In the genomic region with DNA sequence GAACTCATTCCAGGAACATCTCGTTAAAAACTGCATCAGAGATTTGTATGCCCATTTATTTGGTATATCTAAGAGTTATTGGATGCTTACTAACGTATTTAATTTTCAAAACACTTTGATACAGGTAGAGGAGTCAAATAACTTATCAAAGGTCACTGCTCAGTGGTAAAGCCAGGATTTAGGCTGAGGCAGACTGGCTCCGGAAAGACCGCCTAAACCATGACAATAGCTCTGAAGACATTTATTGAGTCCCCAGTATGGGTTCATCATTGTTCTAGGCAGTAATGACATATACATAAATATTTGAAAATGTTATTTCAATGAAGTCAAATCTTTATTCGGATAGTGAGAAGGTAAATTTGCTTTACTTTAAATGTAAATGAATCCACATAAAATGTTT, we compare ENCODE assay signal across 14 cellular contexts. TPM values are rescaled to one million over a fixed set of nuclear protein-coding genes. Genes with fewer than 3 reads are reported as not detected.
DNase-seq lines count a peak whose midpoint lies in the region; ATAC-seq and TF ChIP-seq lines count a peak whose summit lies in the region.
"Had no signal": no experiment of that assay in that cellular context is flagged by ENCODE, and none has a peak within 500 bp of the region (broad histone marks: within the 10 kb centered on the region; RNA-seq: fewer than 3 reads in every experiment).

No MANE protein-coding gene starts in this region.

- peak overlapping the region; percentile 90 for H3K4me3 Mint-ChIP-seq in activated CD8-positive, alpha-beta memory T cell treated with anti-CD3 and anti-CD28 coated beads, Interleukin-2, amount 10 ng/mL, durations not matched to agents 7 days and 5 days
- peak overlapping the region; percentile 98 to 99 for H3K4me3 Mint-ChIP-seq in effector memory CD8-positive, alpha-beta T cell

- WGBS in esophagus squamous epithelium, 2 donors = 93 to 96% methylated on average over 5 of the region's 5 CpGs

- peaks cover 50% of the 10 kb centered on the region for H3K4me1 ChIP-seq in OCI-LY7 (ENCODE audit: insufficient read depth, low read length, poor library complexity, severe bottlenecking)
- H3K4me1 ChIP-seq in neutrophil (ENCODE audit: control insufficient read depth in 1 of 2, insufficient read depth in 1 of 2, low read depth in 1 of 2, low read length in 1 of 2) = peaks cover 58 to 65% of the 10 kb centered on the region in 2 experiments
- H3K4me1 ChIP-seq in esophagus squamous epithelium = peaks cover 4 to 65% (median 10%) of the 10 kb centered on the region in 3 donors
- H3K4me1 ChIP-seq: uterus had no signal

- H4K20me1 ChIP-seq in OCI-LY7 (ENCODE audit: insufficient read depth, low read length) = peaks cover 8% of the 10 kb centered on the region

- peaks cover 15% of the 10 kb centered on the region for H3K36me3 ChIP-seq in OCI-LY7 (ENCODE audit: insufficient read depth, low read length)
- no peaks in the 10 kb centered on the region for H3K36me3 ChIP-seq in neutrophil
- peaks cover 0 to under 1% (median 0%) of the 10 kb centered on the region in 3 donors for H3K36me3 ChIP-seq in esophagus squamous epithelium
- H3K36me3 ChIP-seq: uterus had no signal

- no peak for ATAC-seq in activated CD8-positive, alpha-beta memory T cell treated with anti-CD3 and anti-CD28 coated beads, Interleukin-2, amount 10 ng/mL, durations not matched to agents 7 days and 5 days
- no peak for ATAC-seq in effector memory CD8-positive, alpha-beta T cell (replicated peaks)
- ATAC-seq: psoas muscle had no signal

- H3K27ac Mint-ChIP-seq in activated CD8-positive, alpha-beta memory T cell treated with anti-CD3 and anti-CD28 coated beads, Interleukin-2, amount 10 ng/mL, durations not matched to agents 7 days and 5 days = peak overlapping the region; percentile 99
- H3K27ac Mint-ChIP-seq in effector memory CD8-positive, alpha-beta T cell = peak overlapping the region in 1 of 2 donors; percentile 97

- peak overlapping the region; percentile 90 for H3K4me2 ChIP-seq in OCI-LY7 (ENCODE audit: low read length)

- TF ChIP-seq POLR2A in esophagus squamous epithelium (IDR thresholded peaks at IDR 0.05) = no peak

- peaks cover 39% of the 10 kb centered on the region for H3K4me1 Mint-ChIP-seq in activated CD8-positive, alpha-beta memory T cell treated with anti-CD3 and anti-CD28 coated beads, Interleukin-2, amount 10 ng/mL, durations not matched to agents 7 days and 5 days
- H3K4me1 Mint-ChIP-seq in effector memory CD8-positive, alpha-beta T cell (ENCODE audit: low read depth in 2 of 2) = peaks cover 50 to 59% of the 10 kb centered on the region in 2 donors

- peaks cover 44% of the 10 kb centered on the region for H3K27me3 ChIP-seq in neutrophil
- H3K27me3 ChIP-seq in esophagus squamous epithelium = no peaks in the 10 kb centered on the region
- H3K27me3 ChIP-seq: uterus had no signal

- no peaks in the 10 kb centered on the region for H3K27me3 Mint-ChIP-seq in activated CD8-positive, alpha-beta memory T cell treated with anti-CD3 and anti-CD28 coated beads, Interleukin-2, amount 10 ng/mL, durations not matched to agents 7 days and 5 days
- H3K27me3 Mint-ChIP-seq in effector memory CD8-positive, alpha-beta T cell = no peaks in the 10 kb centered on the region

- H3K9me2 ChIP-seq in OCI-LY7 (ENCODE audit: insufficient read depth, low read length) = no peaks in the 10 kb centered on the region

- H3K27ac ChIP-seq in OCI-LY7 (ENCODE audit: low read depth, low read length, poor library complexity, severe bottlenecking) (peak overlapping the region; percentile 81), neutrophil (peak overlapping the region; percentile 79), esophagus squamous epithelium (no peak overlapping the region)
- H3K27ac ChIP-seq: HL-60 had no signal

- peaks cover 31% of the 10 kb centered on the region; the same call in 1 of the 2 replicates for H3K79me2 ChIP-seq in OCI-LY7 (ENCODE audit: insufficient read depth, low read depth, low read length)

- no peak for TF ChIP-seq CTCF in OCI-LY7 (conservative IDR thresholded peaks at IDR 0.05; ENCODE audit: low read length)
- TF ChIP-seq CTCF in neutrophil (IDR thresholded peaks at IDR 0.05) = no peak
- no peak for TF ChIP-seq CTCF in esophagus squamous epithelium (IDR thresholded peaks at IDR 0.05)

- no peaks in the 10 kb centered on the region for H3K9me3 Mint-ChIP-seq in activated CD8-positive, alpha-beta memory T cell treated with anti-CD3 and anti-CD28 coated beads, Interleukin-2, amount 10 ng/mL, durations not matched to agents 7 days and 5 days (ENCODE audit: low read depth)
- H3K9me3 Mint-ChIP-seq in effector memory CD8-positive, alpha-beta T cell = no peaks in the 10 kb centered on the region

- intact Hi-C loops in OCI-LY7 (cut with micrococcal nuclease; ENCODE audit: unreplicated experiment) = loop anchor here (5.0 to 10.0 kb wide), 7 partner anchors 109 to 1112 kb away; partner anchors contain the start of gene STRAP
- intact Hi-C loops in esophagus squamous epithelium (cut with DNase I) = no loop called here

- no TSS peak for BruUV-seq in OCI-LY7 (replicated peaks; lab: Mats Ljungman, UMichigan)

- H3K9me3 ChIP-seq in OCI-LY7 (ENCODE audit: low read length) (no peaks in the 10 kb centered on the region), neutrophil (no peaks in the 10 kb centered on the region), esophagus squamous epithelium (no peaks in the 10 kb centered on the region)
- H3K9me3 ChIP-seq: psoas muscle, uterus had no signal

- H2AFZ ChIP-seq in OCI-LY7 (ENCODE audit: low read length) = no peak overlapping the region; the same call in 1 of the 2 replicates

- DNase-seq in activated CD8-positive, alpha-beta memory T cell treated with anti-CD3 and anti-CD28 coated beads, Interleukin-2, amount 10 ng/mL, durations not matched to agents 7 days and 5 days = no peak
- DNase-seq in activated CD8-positive, alpha-beta memory T cell treated with anti-CD3 and anti-CD28 coated beads, Interleukin-2, amount 50 U/mL, for 48 hours = no peak
- DNase-seq in OCI-LY7 (ENCODE audit: low spot score) (no peak), epidermal melanocyte (ENCODE audit: insufficient read length, low spot score) (no peak), esophagus squamous epithelium (lab: John Stamatoyannopoulos, UW) (no peak)
- no peak for DNase-seq in effector memory CD8-positive, alpha-beta T cell
- DNase-seq in effector CD8-positive, alpha-beta T cell (lab: John Stamatoyannopoulos, UW) = no peak
- DNase-seq: mesendoderm; NK-92 treated with Interleukin-12 subunit alpha and Interleukin-12 subunit beta, amount 100 ng/mL, for 24 hours had no signal

- POLR2A ChIA-PET in OCI-LY7 (lab: Charles Lee) = interaction anchor here (0.5 to 9.5 kb wide), 14 partner anchors 9 to 798 kb away, joined by 3 to 162 read pairs (median 3); partner anchors contain the start of genes ARHGDIB, C12orf60 and WBP11

- CTCF ChIA-PET in activated CD8-positive, alpha-beta memory T cell treated with anti-CD3 and anti-CD28 coated beads, Interleukin-2, amount 10 ng/mL, durations not matched to agents 7 days and 5 days (lab: Charles Lee) = interaction anchor here (0.9 to 7.7 kb wide), 7 partner anchors 9 to 448 kb away, joined by 3 to 81 read pairs (median 5); partner anchors contain the start of genes ATF7IP, C12orf60, RERG and WBP11
- CTCF ChIA-PET in OCI-LY7 (lab: Charles Lee; ENCODE audit: unreplicated experiment) = interaction anchor here (0.6 to 0.9 kb wide), 2 partner anchors 29 to 212 kb away, joined by 3 read pairs; no protein-coding TSS in a partner anchor

- H3K4me3 ChIP-seq in OCI-LY7 (ENCODE audit: low read depth, low read length, poor library complexity, severe bottlenecking) (peak overlapping the region; percentile 84), neutrophil (ENCODE audit: low read depth in 1 of 2, low read length in 1 of 2) (no peak overlapping the region), esophagus squamous epithelium (no peak overlapping the region)

- peaks cover 22% of the 10 kb centered on the region for H3K36me3 Mint-ChIP-seq in activated CD8-positive, alpha-beta memory T cell treated with anti-CD3 and anti-CD28 coated beads, Interleukin-2, amount 10 ng/mL, durations not matched to agents 7 days and 5 days
- peaks cover 63% of the 10 kb centered on the region for H3K36me3 Mint-ChIP-seq in effector memory CD8-positive, alpha-beta T cell (ENCODE audit: insufficient read depth)

RNA-seq across cellular contexts. Expression of gene WBP11, which starts 30.3 kb away (rescaled TPM):
- total RNA-seq in activated CD8-positive, alpha-beta memory T cell treated with anti-CD3 and anti-CD28 coated beads, Interleukin-2, amount 10 ng/mL, durations not matched to agents 7 days and 5 days = 100 to 1,000 TPM; 102 to 116 TPM
- 16.5 and 22.8 TPM in 2 replicates for total RNA-seq in OCI-LY7 (2014; rRNA removed; shearing (Covaris generic))
- total RNA-seq in OCI-LY7 (2022) (107 TPM in 2 replicates), esophagus squamous epithelium (10 to 100 TPM; 16.0 to 21.4 (median 18.2) TPM)

RNA-seq across cellular contexts. Expression of gene C12orf60, which starts 30.5 kb away (rescaled TPM):
- total RNA-seq in activated CD8-positive, alpha-beta memory T cell treated with anti-CD3 and anti-CD28 coated beads, Interleukin-2, amount 10 ng/mL, durations not matched to agents 7 days and 5 days = 1 to 10 TPM; 1.6 to 1.9 TPM
- 2.8 and 3.2 TPM in 2 replicates for total RNA-seq in OCI-LY7 (2014; rRNA removed; shearing (Covaris generic))
- total RNA-seq in OCI-LY7 (2022) (3.4 and 3.9 TPM in 2 replicates), esophagus squamous epithelium (1 to 10 TPM in 1 of 4 donors, under 1 TPM in 3; 0.15 to 2.6 (median 0.65) TPM)

RNA-seq across cellular contexts. Expression of gene SMCO3, which starts 41.0 kb away (rescaled TPM):
- total RNA-seq in activated CD8-positive, alpha-beta memory T cell treated with anti-CD3 and anti-CD28 coated beads, Interleukin-2, amount 10 ng/mL, durations not matched to agents 7 days and 5 days = not detected
- not detected in 2 replicates for total RNA-seq in OCI-LY7 (2014; rRNA removed; shearing (Covaris generic))
- total RNA-seq in OCI-LY7 (2022) (not detected in 2 replicates), esophagus squamous epithelium (under 1 TPM in 1 of 4 donors, not detected in 3; 0.50 TPM)
- total RNA-seq: M059J, psoas muscle had no signal

Comparison
In these comparisons a context has a peak if more than half of its experiments do, and no peak if none do; other contexts are left out.
1. H3K27ac ChIP-seq: peak in OCI-LY7 (single experiment) and neutrophil (single experiment); none in esophagus squamous epithelium (0 of 4).